ENCODE assay signal across 27 cellular contexts in the genomic region with DNA sequence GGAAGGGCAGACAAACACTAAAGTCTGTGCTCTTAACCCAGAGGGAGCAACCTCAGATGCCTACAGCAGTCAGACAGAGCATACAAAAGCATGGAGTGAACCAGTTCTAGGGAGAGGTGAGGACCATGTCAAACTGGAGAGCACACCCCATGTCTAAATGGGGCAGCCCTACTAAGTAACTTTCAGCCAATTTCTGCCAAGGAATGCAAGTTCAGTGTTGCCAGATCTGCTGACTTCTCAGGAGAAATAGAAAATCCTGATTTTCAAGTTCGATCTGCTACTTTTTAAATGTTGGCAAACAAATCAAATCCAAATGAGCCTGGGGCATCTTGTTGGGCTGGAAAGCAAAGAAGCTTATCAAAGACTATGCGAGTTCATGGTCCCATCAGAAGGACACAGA. TPM values are rescaled to one million over a fixed set of nuclear protein-coding genes. Genes with fewer than 3 reads are reported as not detected.
DNase-seq lines count a peak whose midpoint lies in the region; ATAC-seq and TF ChIP-seq lines count a peak whose summit lies in the region.
"Had no signal": no experiment of that assay in that cellular context is flagged by ENCODE, and none has a peak within 500 bp of the region (broad histone marks: within the 10 kb centered on the region; RNA-seq: fewer than 3 reads in every experiment).

No MANE protein-coding gene starts in this region.

- H3K4me1 Mint-ChIP-seq in HFFc6 (ENCODE audit: low read depth), result peaks cover 29% of the 10 kb centered on the region
- H3K4me1 Mint-ChIP-seq in MCF 10A (ENCODE audit: insufficient read depth, unreplicated experiment), result peaks cover 28% of the 10 kb centered on the region
- H3K4me1 Mint-ChIP-seq: CD8-positive, alpha-beta memory T cell had no signal

- H3K36me3 Mint-ChIP-seq in HFFc6 (ENCODE audit: low read depth) (no peaks in the 10 kb centered on the region), MCF 10A (ENCODE audit: insufficient read depth, unreplicated experiment) (no peaks in the 10 kb centered on the region)
- H3K36me3 Mint-ChIP-seq: CD14-positive monocyte; CD8-positive, alpha-beta memory T cell had no signal

- POLR2A ChIA-PET in MCF 10A (lab: Yijun Ruan, JAX), result interaction anchor here (0.6 to 12.8 kb wide), 5 partner anchors 13 to 140 kb away, joined by 3 to 204 read pairs (median 4); no protein-coding TSS in a partner anchor

- 0 out of 2 replicates have a peak, but pooled peaks cover 2% of the 10 kb centered on the region for H3K27me3 Mint-ChIP-seq in HFFc6 (ENCODE audit: insufficient read depth)
- H3K27me3 Mint-ChIP-seq in MCF 10A (ENCODE audit: insufficient read depth, unreplicated experiment), result no peaks in the 10 kb centered on the region

- no peaks in the 10 kb centered on the region for H3K27me3 ChIP-seq in prostate gland (replicated peaks; ENCODE audit: insufficient read depth)
- H3K27me3 ChIP-seq: BE2C had no signal

- H3K4me3 ChIP-seq in prostate gland, result no peak overlapping the region
- H3K4me3 ChIP-seq: SK-N-MC had no signal

- TF ChIP-seq POLR2A in prostate gland (IDR thresholded peaks at IDR 0.05), result no peak

- H3K27ac ChIP-seq in epithelial cell of prostate (peak overlapping the region; percentile 96), prostate gland (peak overlapping the region in 1 of 2 donors; percentile 1)
- H3K27ac ChIP-seq: RWPE1, SK-N-MC had no signal

- H3K9me3 Mint-ChIP-seq in HFFc6 (no peaks in the 10 kb centered on the region), MCF 10A (ENCODE audit: unreplicated experiment) (no peaks in the 10 kb centered on the region)
- H3K9me3 Mint-ChIP-seq: CD8-positive, alpha-beta memory T cell had no signal

- CTCF ChIA-PET in MCF 10A (lab: Yijun Ruan, JAX), result interaction anchor here (0.6 to 7.9 kb wide), 3 partner anchors 30 to 1215 kb away, joined by 3 to 54 read pairs (median 4); no protein-coding TSS in a partner anchor

- H3K36me3 ChIP-seq in prostate gland, result no peaks in the 10 kb centered on the region
- H3K36me3 ChIP-seq: BE2C had no signal

- H3K4me3 Mint-ChIP-seq in HFFc6, result no peak overlapping the region
- no peak overlapping the region for H3K4me3 Mint-ChIP-seq in MCF 10A (ENCODE audit: unreplicated experiment)
- H3K4me3 Mint-ChIP-seq: CD14-positive monocyte; CD8-positive, alpha-beta memory T cell had no signal

- H3K9me3 ChIP-seq in prostate gland, result no peaks in the 10 kb centered on the region
- H3K9me3 ChIP-seq: BE2C had no signal

- ATAC-seq in GM21619 (IDR thresholded peaks at IDR 0.05; ENCODE audit: unreplicated experiment), result no peak
- ATAC-seq: Panc1 had no signal

- intact Hi-C loops in MCF 10A (cut with micrococcal nuclease), result no loop called here
- intact Hi-C loops in prostate gland (cut with DNase I), result no loop called here

- DNase-seq in HFFc6 (no peak), MCF 10A (ENCODE audit: unreplicated experiment) (no peak), epithelial cell of prostate (ENCODE audit: low read depth, low spot score) (no peak), prostate gland (ENCODE audit: low spot score) (peak; percentile 27), D341Med (ENCODE audit: low spot score) (no peak), NCI-H187 treated with DMSO at 0.1 percent for 48 hours (lab: John Stamatoyannopoulos, UW) (no peak)
- DNase-seq in activated CD8-positive, alpha-beta memory T cell treated with anti-CD3 and anti-CD28 coated beads for 24 hours, result no peak
- DNase-seq: 8988T; ACHN; BE2C; CD8-positive, alpha-beta memory T cell; DMS153; DND-41; GOT3; HCEC 1CT; KBM-7; MM.1S; NCI-H2029 treated with DMSO at 0.1 percent for 48 hours; NCI-H446 treated with DMSO at 0.1 percent for 48 hours; NCI-H526 treated with DMSO at 0.1 percent for 48 hours; SHP77 treated with DMSO at 0.1 percent for 48 hours had no signal

- no TSS peak for BruUV-seq in MCF 10A (replicated peaks; lab: Mats Ljungman, UMichigan)

- 0 out of 2 replicates have a peak overlapping the region, but pooled peaks have one; percentile 3 for H3K27ac Mint-ChIP-seq in HFFc6
- peak overlapping the region; percentile 12 for H3K27ac Mint-ChIP-seq in MCF 10A (ENCODE audit: low read depth, unreplicated experiment)
- H3K27ac Mint-ChIP-seq: CD14-positive monocyte; CD8-positive, alpha-beta memory T cell had no signal

- H3K4me1 ChIP-seq in prostate gland (replicated peaks), result no peaks in the 10 kb centered on the region
- H3K4me1 ChIP-seq: BE2C had no signal

- WGBS in prostate gland, result 42% methylated on average over 2 of the region's 2 CpGs

- TF ChIP-seq CTCF in HFFc6 (IDR thresholded peaks at IDR 0.05) (no peak), MCF 10A (IDR thresholded peaks at IDR 0.05; ENCODE audit: unreplicated experiment) (no peak), prostate gland (IDR thresholded peaks at IDR 0.05) (no peak)

RNA-seq across cellular contexts. Expression of a gene that starts 17.5 kb away (rescaled TPM):
- total RNA-seq in HFFc6 (2021; fragmentation: NEBNext Ultra II Directional; extraction: Animal tissue kit (Norgen Biotek cat#: 25700)), result not detected
- 9.5 and 12.5 TPM in 2 replicates for total RNA-seq in MCF 10A (2022)
- 10 to 100 TPM in 1 of 2 donors, 1 to 10 TPM in 1; 9.2 to 11.8 TPM for total RNA-seq in prostate gland
- total RNA-seq: CD8-positive, alpha-beta memory T cell; LHCN-M2 had no signal

Comparison
In these comparisons a context has a peak if more than half of its experiments do, and no peak if none do; other contexts are left out.
1. RNA of a gene that starts 17.5 kb away (total RNA-seq): 9.5 to 12.5 TPM in MCF 10A and 9.2 to 11.8 TPM in prostate gland; not detected in HFFc6; every median in the first group is over 10 times any median in the second.